ENCODE assay signal across 8 cellular contexts in genomic region chr17:28950752-28951427, GRCh38. TPM values are rescaled to one million over a fixed set of nuclear protein-coding genes. Genes with fewer than 3 reads are reported as not detected.
A peak's percentile ranks its signal among the peaks of the same experiment; 100 is the strongest.
DNase-seq lines count a peak whose midpoint lies in the region; ATAC-seq, FAIRE-seq and TF ChIP-seq lines count a peak whose summit lies in the region.

No MANE protein-coding gene starts in this region.

- intact Hi-C loops in Right ventricle myocardium inferior (cut with DNase I), result loop anchor here (5.0 kb wide), 2 partner anchors 304 to 614 kb away; partner anchors contain the start of genes BLTP2, IFT20 and TNFAIP1
- intact Hi-C loops in left ventricle myocardium superior (cut with micrococcal nuclease), result no loop called here

- no peaks in the 10 kb centered on the region for H3K9me1 ChIP-seq in keratinocyte (ENCODE audit: control insufficient read depth, extremely low read depth, insufficient read depth, low read length)

- H3K4me2 ChIP-seq in keratinocyte (ENCODE audit: control insufficient read depth, extremely low read depth, insufficient read depth, low read depth, low read length), result peak overlapping the region; percentile 81

- dilution Hi-C loops in keratinocyte (cut with MboI; ENCODE audit: extremely low pct_ligation_motif_present, low sequenced_read_pairs), result no loop called here

- no peaks in the 10 kb centered on the region for H4K20me1 ChIP-seq in keratinocyte (ENCODE audit: control insufficient read depth, extremely low read depth, insufficient read depth, low read length)

- FAIRE-seq in keratinocyte (lab: Jason Lieb, UNC) (no peak), H54 (lab: Jason Lieb, UNC) (no peak)

- H3K36me3 ChIP-seq in keratinocyte (ENCODE audit: control insufficient read depth in 2 of 2, extremely low read depth in 1 of 2, insufficient read depth in 2 of 2, low read length in 2 of 2), result peaks cover 0 to 6% of the 10 kb centered on the region in 2 experiments

- H3K4me1 ChIP-seq in keratinocyte (ENCODE audit: control insufficient read depth, extremely low read depth, insufficient read depth, low read length), result peaks cover 34% of the 10 kb centered on the region

- no peaks in the 10 kb centered on the region for H3K27me3 ChIP-seq in keratinocyte (ENCODE audit: control insufficient read depth, extremely low read depth, insufficient read depth, low read length)

- peak overlapping the region; percentile 87 to 92 for H3K27ac Mint-ChIP-seq in activated naive CD4-positive, alpha-beta T cell treated with anti-CD3 and anti-CD28 coated beads, Interleukin-2, amount 50 U/mL, for 72 hours

- no peaks in the 10 kb centered on the region for H3K9me3 Mint-ChIP-seq in activated naive CD4-positive, alpha-beta T cell treated with anti-CD3 and anti-CD28 coated beads, Interleukin-2, amount 50 U/mL, for 72 hours

- H3K4me3 ChIP-seq in keratinocyte (ENCODE audit: control insufficient read depth in 2 of 3, extremely low read depth in 1 of 3, insufficient read depth in 2 of 3, low read depth in 1 of 3, low read length in 3 of 3), result peak overlapping the region; percentile 87 to 88 (median 88)

- no peaks in the 10 kb centered on the region for H3K9me3 ChIP-seq in keratinocyte (ENCODE audit: control insufficient read depth, low read depth, low read length)

- TF ChIP-seq CTCF in keratinocyte (optimal IDR thresholded peaks at IDR 0.05 in 1 of 3, IDR thresholded peaks at IDR 0.05 in 1 of 3, conservative IDR thresholded peaks at IDR 0.05 in 1 of 3; ENCODE audit: extremely low read depth in 1 of 3, insufficient read depth in 2 of 3, low read length in 3 of 3), result no peak

- no peak for DNase-seq in Right ventricle myocardium inferior (ENCODE audit: missing footprints)
- DNase-seq in left ventricle myocardium superior, result no peak
- no peak for DNase-seq in activated naive CD4-positive, alpha-beta T cell treated with anti-CD3 and anti-CD28 coated beads, Interleukin-2, amount 50 U/mL, for 72 hours (ENCODE audit: low spot score in 2 of 2)
- no peak for DNase-seq in keratinocyte (ENCODE audit: low read depth, low spot score)
- DNase-seq in NCI-H2227 treated with DMSO at 0.1 percent for 48 hours (lab: John Stamatoyannopoulos, UW), result no peak
- no peak for DNase-seq in RPMI8226
- DNase-seq in H54 (ENCODE audit: insufficient read length, low spot score), result no peak

- TF ChIP-seq POLR2A in H54 (IDR thresholded peaks at IDR 0.05; ENCODE audit: low read depth, low read length), result no peak; the same call in 1 of the 2 replicates

- H3K9ac ChIP-seq in keratinocyte (ENCODE audit: control insufficient read depth, extremely low read depth, insufficient read depth, low read length), result peak overlapping the region; percentile 84

- peak; percentile 0 for ATAC-seq in Right ventricle myocardium inferior
- no peak for ATAC-seq in left ventricle myocardium superior
- no peak for ATAC-seq in activated naive CD4-positive, alpha-beta T cell treated with anti-CD3 and anti-CD28 coated beads, Interleukin-2, amount 50 U/mL, for 72 hours

- H2AFZ ChIP-seq in keratinocyte (ENCODE audit: control insufficient read depth, low read length), result peak overlapping the region; percentile 3

- peaks cover 50% of the 10 kb centered on the region for H3K79me2 ChIP-seq in keratinocyte (ENCODE audit: control insufficient read depth, insufficient read depth, low read length)

- H3K27ac ChIP-seq in keratinocyte (ENCODE audit: control insufficient read depth, insufficient read depth, low read length) (peak overlapping the region; percentile 85), temporal lobe (ENCODE audit: low read depth, low read length) (peak overlapping the region; percentile 85)

- peaks cover 24 to 30% of the 10 kb centered on the region in 2 donors for H3K36me3 Mint-ChIP-seq in activated naive CD4-positive, alpha-beta T cell treated with anti-CD3 and anti-CD28 coated beads, Interleukin-2, amount 50 U/mL, for 72 hours

RNA-seq across cellular contexts. Expression of gene PHF12, which starts 0.4 kb away (rescaled TPM):
- 18.3 TPM for total RNA-seq in Right ventricle myocardium inferior
- total RNA-seq in left ventricle myocardium superior, result 20.4 TPM
- 10 to 100 TPM; 46.2 to 71.7 TPM for total RNA-seq in activated naive CD4-positive, alpha-beta T cell treated with anti-CD3 and anti-CD28 coated beads, Interleukin-2, amount 50 U/mL, for 72 hours
- 7.1 to 16.1 TPM (median 9.6 TPM) in 3 replicates for polyA plus RNA-seq in keratinocyte
- polyA plus RNA-seq in keratinocyte (2011; ENCODE audit: low read depth), result 17.2 TPM
- polyA plus RNA-seq in keratinocyte (2011; cell fraction: cytosol; rRNA removed), result 7.7 and 14.6 TPM in 2 replicates
- polyA plus RNA-seq in keratinocyte (2011; cell fraction: nucleus; rRNA removed), result 34.3 and 36.9 TPM in 2 replicates
- 9.8 and 13.6 TPM in 2 replicates for polyA plus RNA-seq in keratinocyte (2012; ENCODE audit: low replicate concordance)
- polyA minus RNA-seq in keratinocyte, result 13.8 to 92.4 TPM (median 17.2 TPM) in 3 replicates
- polyA minus RNA-seq in keratinocyte (2011; cell fraction: cytosol; rRNA and poly(A)+ RNA removed), result 14.6 TPM
- polyA minus RNA-seq in keratinocyte (2011; cell fraction: nucleus; rRNA and poly(A)+ RNA removed), result 16.5 and 29.5 TPM in 2 replicates
- 29.3 TPM for total RNA-seq in temporal lobe

RNA-seq across cellular contexts. Expression of gene DHRS13, which starts 48.0 kb away (rescaled TPM):
- total RNA-seq in Right ventricle myocardium inferior (3.0 TPM), left ventricle myocardium superior (3.8 TPM), temporal lobe (20.4 TPM)
- total RNA-seq in activated naive CD4-positive, alpha-beta T cell treated with anti-CD3 and anti-CD28 coated beads, Interleukin-2, amount 50 U/mL, for 72 hours, result 10 to 100 TPM; 33.8 to 36.5 TPM
- 1.7 to 4.0 TPM (median 3.4 TPM) in 3 replicates for polyA plus RNA-seq in keratinocyte
- polyA plus RNA-seq in keratinocyte (2011; ENCODE audit: low read depth), result 1.1 TPM
- polyA plus RNA-seq in keratinocyte (2011; cell fraction: cytosol; rRNA removed), result 1.9 TPM in 2 replicates
- polyA plus RNA-seq in keratinocyte (2011; cell fraction: nucleus; rRNA removed), result 2.8 and 3.0 TPM in 2 replicates
- 1.0 and 2.6 TPM in 2 replicates for polyA plus RNA-seq in keratinocyte (2012; ENCODE audit: low replicate concordance)
- polyA minus RNA-seq in keratinocyte, result 0.89 to 4.7 TPM (median 3.5 TPM) in 3 replicates
- 1.3 TPM for polyA minus RNA-seq in keratinocyte (2011; cell fraction: cytosol; rRNA and poly(A)+ RNA removed)
- polyA minus RNA-seq in keratinocyte (2011; cell fraction: nucleus; rRNA and poly(A)+ RNA removed), result 0.70 and 0.95 TPM in 2 replicates

RNA-seq across cellular contexts. Expression of gene FLOT2, which starts 53.4 kb away (rescaled TPM):
- total RNA-seq in Right ventricle myocardium inferior (118 TPM), left ventricle myocardium superior (108 TPM), temporal lobe (27.0 TPM)
- total RNA-seq in activated naive CD4-positive, alpha-beta T cell treated with anti-CD3 and anti-CD28 coated beads, Interleukin-2, amount 50 U/mL, for 72 hours, result 100 to 1,000 TPM in 1 of 2 donors, 10 to 100 TPM in 1; 44.9 to 102 TPM
- polyA plus RNA-seq in keratinocyte, result 50.7 to 79.4 TPM (median 67.2 TPM) in 3 replicates
- 40.9 TPM for polyA plus RNA-seq in keratinocyte (2011; ENCODE audit: low read depth)
- 64.5 and 90.7 TPM in 2 replicates for polyA plus RNA-seq in keratinocyte (2011; cell fraction: cytosol; rRNA removed)
- polyA plus RNA-seq in keratinocyte (2011; cell fraction: nucleus; rRNA removed), result 53.1 and 62.0 TPM in 2 replicates
- polyA plus RNA-seq in keratinocyte (2012; ENCODE audit: low replicate concordance), result 20.8 and 84.9 TPM in 2 replicates
- polyA minus RNA-seq in keratinocyte, result 85.8 to 208 TPM (median 114 TPM) in 3 replicates
- 87.1 TPM for polyA minus RNA-seq in keratinocyte (2011; cell fraction: cytosol; rRNA and poly(A)+ RNA removed)
- polyA minus RNA-seq in keratinocyte (2011; cell fraction: nucleus; rRNA and poly(A)+ RNA removed), result 20.3 and 33.7 TPM in 2 replicates

RNA-seq across cellular contexts. Expression of gene SEZ6, which starts 54.9 kb away (rescaled TPM):
- total RNA-seq in Right ventricle myocardium inferior, result not detected
- not detected for total RNA-seq in left ventricle myocardium superior
- total RNA-seq in activated naive CD4-positive, alpha-beta T cell treated with anti-CD3 and anti-CD28 coated beads, Interleukin-2, amount 50 U/mL, for 72 hours, result under 1 TPM in 1 of 2 donors, not detected in 1; 0.43 TPM
- not detected in 3 replicates for polyA plus RNA-seq in keratinocyte
- polyA plus RNA-seq in keratinocyte (2011; ENCODE audit: low read depth), result not detected
- polyA plus RNA-seq in keratinocyte (2011; cell fraction: cytosol; rRNA removed), result not detected in 2 replicates
- not detected in 2 replicates for polyA plus RNA-seq in keratinocyte (2011; cell fraction: nucleus; rRNA removed)
- polyA plus RNA-seq in keratinocyte (2012; ENCODE audit: low replicate concordance), result not detected in 2 replicates
- polyA minus RNA-seq in keratinocyte, result not detected in 3 replicates
- not detected for polyA minus RNA-seq in keratinocyte (2011; cell fraction: cytosol; rRNA and poly(A)+ RNA removed)
- not detected in 2 replicates for polyA minus RNA-seq in keratinocyte (2011; cell fraction: nucleus; rRNA and poly(A)+ RNA removed)
- total RNA-seq in temporal lobe, result 57.3 TPM
